In genomic region chr1:2270260-2271100, GRCh38 we compare ENCODE assay signal across 17 cellular contexts. TPM values are rescaled to one million over a fixed set of nuclear protein-coding genes. Genes with fewer than 3 reads are reported as not detected.
DNase-seq lines count a peak whose midpoint lies in the region; ATAC-seq and TF ChIP-seq lines count a peak whose summit lies in the region.
"Had no signal": no experiment of that assay in that cellular context is flagged by ENCODE, and none has a peak within 500 bp of the region (broad histone marks: within the 10 kb centered on the region; RNA-seq: fewer than 3 reads in every experiment).

No MANE protein-coding gene starts in this region.

- no peaks in the 10 kb centered on the region for H3K9me2 ChIP-seq in PC-3 (replicated peaks; ENCODE audit: low read length)

- H2BK5ac ChIP-seq in mesenchymal stem cell (ENCODE audit: low read depth, low read length, poor library complexity, severe bottlenecking) = no peak overlapping the region

- H3K27me3 Mint-ChIP-seq in endodermal cell (ENCODE audit: insufficient read depth) = no peaks in the 10 kb centered on the region
- H3K27me3 Mint-ChIP-seq: activated CD4-positive, alpha-beta T cell treated with anti-CD3 and anti-CD28 coated beads, Interleukin-2, amount 10 ng/mL, durations not matched to agents 24 days and 14 days; CD8-positive, alpha-beta memory T cell; naive B cell had no signal

- H2BK15ac ChIP-seq in mesenchymal stem cell (ENCODE audit: low read depth, poor library complexity, severe bottlenecking) = peak overlapping the region; percentile 2

- no TSS peak for BruUV-seq in PC-3 (replicated peaks; lab: Mats Ljungman, UMichigan)

- H3K27ac ChIP-seq in PC-3 (ENCODE audit: low read length) (no peak overlapping the region), endodermal cell (ENCODE audit: low read depth, low read length) (peak overlapping the region; percentile 95), mesenchymal stem cell (ENCODE audit: low read length, poor library complexity, severe bottlenecking) (no peak overlapping the region), spleen (peak overlapping the region in 5 of 8 donors; percentile 33 to 66 (median 61))

- H3K27ac Mint-ChIP-seq in endodermal cell = no peak overlapping the region
- H3K27ac Mint-ChIP-seq: activated CD4-positive, alpha-beta T cell treated with anti-CD3 and anti-CD28 coated beads, Interleukin-2, amount 10 ng/mL, durations not matched to agents 24 days and 14 days had no signal

- H3K4me2 ChIP-seq in PC-3 (ENCODE audit: low read length) (no peak overlapping the region), mesenchymal stem cell (ENCODE audit: low read length, poor library complexity, severe bottlenecking) (no peak overlapping the region)

- H3K79me1 ChIP-seq in mesenchymal stem cell (replicated peaks; ENCODE audit: low read length, poor library complexity, severe bottlenecking) = peaks cover 2% of the 10 kb centered on the region

- no peak overlapping the region for H4K8ac ChIP-seq in mesenchymal stem cell (ENCODE audit: low read length)

- H3K4me3 Mint-ChIP-seq in endodermal cell = no peak overlapping the region
- H3K4me3 Mint-ChIP-seq: activated CD4-positive, alpha-beta T cell treated with anti-CD3 and anti-CD28 coated beads, Interleukin-2, amount 10 ng/mL, durations not matched to agents 24 days and 14 days had no signal

- peaks cover 94% of the 10 kb centered on the region for H4K20me1 ChIP-seq in PC-3 (ENCODE audit: low read length)

- H3K36me3 ChIP-seq in PC-3 (ENCODE audit: low read depth, low read length) (no peaks in the 10 kb centered on the region), endodermal cell (ENCODE audit: control insufficient read depth, insufficient read depth, low read length) (no peaks in the 10 kb centered on the region), mesenchymal stem cell (ENCODE audit: control insufficient read depth in 1 of 2, insufficient read depth in 2 of 2, low read depth in 1 of 2, low read length in 2 of 2) (peaks cover 0 to 41% of the 10 kb centered on the region in 2 experiments), spleen (peaks cover 0 to 13% (median 0%) of the 10 kb centered on the region in 6 donors)
- H3K36me3 ChIP-seq: MG63 had no signal

- H3K4ac ChIP-seq in mesenchymal stem cell (ENCODE audit: low read depth in 1 of 2, low read length in 2 of 2) = peak overlapping the region in 1 of 2 experiments; percentile 2

- H3K4me1 Mint-ChIP-seq in endodermal cell = peaks cover 6% of the 10 kb centered on the region

- H3K9me3 Mint-ChIP-seq in endodermal cell = no peaks in the 10 kb centered on the region
- H3K9me3 Mint-ChIP-seq: activated CD4-positive, alpha-beta T cell treated with anti-CD3 and anti-CD28 coated beads, Interleukin-2, amount 10 ng/mL, durations not matched to agents 24 days and 14 days; naive B cell had no signal

- peak; percentile 6; the same call in 1 of the 2 replicates for ATAC-seq in PC-3
- ATAC-seq in GM19395 (IDR thresholded peaks at IDR 0.05; ENCODE audit: unreplicated experiment) = no peak
- ATAC-seq in GM21526 (IDR thresholded peaks at IDR 0.05; ENCODE audit: low FRiP score, unreplicated experiment) = no peak
- ATAC-seq in GM21528 (IDR thresholded peaks at IDR 0.05; ENCODE audit: low FRiP score, unreplicated experiment) = no peak

- 78 to 91% methylated on average over 21 to 27 of the region's 27 CpGs for WGBS in endodermal cell (ENCODE audit: insufficient coverage in 1 of 2, insufficient read length in 1 of 2), 2 experiments
- WGBS in mesenchymal stem cell = 41% methylated on average over 24 of the region's 27 CpGs
- 72 to 83% (median 81%) methylated on average over 19 to 27 of the region's 27 CpGs for WGBS in spleen, 5 donors

- DNase-seq in PC-3 (no peak), endodermal cell (no peak), mesenchymal stem cell (peak; percentile 81), spleen (no peak)
- no peak for DNase-seq in activated effector memory CD4-positive, alpha-beta T cell treated with anti-CD3 and anti-CD28 coated beads, Interleukin-2, amount 50 U/mL, for 16 hours
- DNase-seq: activated CD4-positive, alpha-beta T cell treated with anti-CD3 and anti-CD28 coated beads, Interleukin-2, amount 10 ng/mL, durations not matched to agents 24 days and 14 days; activated gamma-delta T cell; CD8-positive, alpha-beta memory T cell; dermis blood vessel endothelial cell; hypothalamus; MG63; naive B cell; stimulated activated CD4-positive, alpha-beta T cell treated with anti-CD3 and anti-CD28 coated beads, Interleukin-4, amount 100 ng/mL, for 24 hours; substantia nigra had no signal

- no peaks in the 10 kb centered on the region for H3K4me1 ChIP-seq in PC-3 (ENCODE audit: insufficient read depth, low read length)
- no peaks in the 10 kb centered on the region for H3K4me1 ChIP-seq in endodermal cell (ENCODE audit: control insufficient read depth, insufficient read depth, low read length)
- H3K4me1 ChIP-seq in mesenchymal stem cell (ENCODE audit: control insufficient read depth, insufficient read depth, low read depth, low read length) = peaks cover 76% of the 10 kb centered on the region
- peaks cover 58 to 100% (median 96%) of the 10 kb centered on the region in 6 donors for H3K4me1 ChIP-seq in spleen

- H3K79me2 ChIP-seq in PC-3 (ENCODE audit: low read length) = peaks cover 100% of the 10 kb centered on the region

- TF ChIP-seq CTCF in PC-3 (conservative IDR thresholded peaks at IDR 0.05; ENCODE audit: low read depth, low read length) = no peak
- no peak for TF ChIP-seq CTCF in endodermal cell (conservative IDR thresholded peaks at IDR 0.05)
- TF ChIP-seq CTCF in spleen (IDR thresholded peaks at IDR 0.05 in 8 of 11, conservative IDR thresholded peaks at IDR 0.05 in 3 of 11) = no peak

- peak overlapping the region; percentile 41 to 64 for H3K18ac ChIP-seq in mesenchymal stem cell (ENCODE audit: low read depth in 1 of 2, low read length in 2 of 2)

- no peak overlapping the region for H2AK5ac ChIP-seq in mesenchymal stem cell (ENCODE audit: low read length, severe bottlenecking)

- no peak overlapping the region for H3K23ac ChIP-seq in mesenchymal stem cell (ENCODE audit: low read length in 2 of 2)

- POLR2A ChIA-PET in PC-3 (lab: Charles Lee; ENCODE audit: unreplicated experiment) = no interaction called here

- no peaks in the 10 kb centered on the region for H3F3A ChIP-seq in PC-3 (ENCODE audit: low read length, unreplicated experiment)

- peak overlapping the region in 1 of 2 experiments; percentile 88 for H2BK12ac ChIP-seq in mesenchymal stem cell (ENCODE audit: low read length in 2 of 2)

- H2BK120ac ChIP-seq in mesenchymal stem cell (ENCODE audit: low read depth, low read length) = no peak overlapping the region

- no peak overlapping the region for H3K9ac ChIP-seq in PC-3 (ENCODE audit: low read length)
- no peak overlapping the region for H3K9ac ChIP-seq in endodermal cell (ENCODE audit: extremely low read depth, low read length, poor library complexity, severe bottlenecking)
- H3K9ac ChIP-seq in mesenchymal stem cell (ENCODE audit: low read length) = peak overlapping the region; percentile 29

- H4K91ac ChIP-seq in mesenchymal stem cell (ENCODE audit: low read length) = peak overlapping the region; percentile 15

- CTCF ChIA-PET in PC-3 (lab: Charles Lee) = no interaction called here

- intact Hi-C loops in PC-3 (cut with micrococcal nuclease) = no loop called here
- intact Hi-C loops in spleen (cut with DNase I; ENCODE audit: low total_unique reads) = no loop called here

- H3K9me3 ChIP-seq in PC-3 (ENCODE audit: low read length) (no peaks in the 10 kb centered on the region), endodermal cell (ENCODE audit: control insufficient read depth, low read length) (no peaks in the 10 kb centered on the region), mesenchymal stem cell (ENCODE audit: control insufficient read depth, low read length) (no peaks in the 10 kb centered on the region), spleen (no peaks in the 10 kb centered on the region)
- H3K9me3 ChIP-seq: MG63 had no signal

- H2AFZ ChIP-seq in PC-3 (ENCODE audit: low read length) (no peak overlapping the region), mesenchymal stem cell (ENCODE audit: low read depth, low read length) (no peak overlapping the region)

- H3K36me3 Mint-ChIP-seq in endodermal cell (ENCODE audit: low read depth) = peaks cover 2% of the 10 kb centered on the region
- H3K36me3 Mint-ChIP-seq: naive B cell had no signal

- no peak for TF ChIP-seq POLR2A in spleen (IDR thresholded peaks at IDR 0.05)

- no peaks in the 10 kb centered on the region for H3K27me3 ChIP-seq in PC-3 (ENCODE audit: low read length)
- no peaks in the 10 kb centered on the region for H3K27me3 ChIP-seq in endodermal cell (ENCODE audit: control insufficient read depth, insufficient read depth, low read length, poor library complexity, severe bottlenecking)
- H3K27me3 ChIP-seq in mesenchymal stem cell (ENCODE audit: control insufficient read depth in 1 of 2, insufficient read depth in 1 of 2, low read length in 2 of 2) = no peaks in the 10 kb centered on the region
- no peaks in the 10 kb centered on the region for H3K27me3 ChIP-seq in spleen (replicated peaks in 1 of 7)
- H3K27me3 ChIP-seq: MG63 had no signal

- H3K4me3 ChIP-seq in PC-3 (ENCODE audit: low read length) (no peak overlapping the region), endodermal cell (ENCODE audit: low read length) (no peak overlapping the region), mesenchymal stem cell (ENCODE audit: insufficient read depth in 1 of 2, low read depth in 1 of 2, low read length in 2 of 2) (no peak overlapping the region), spleen (no peak overlapping the region)
- H3K4me3 ChIP-seq: MG63 had no signal

- H3K14ac ChIP-seq in mesenchymal stem cell (ENCODE audit: low read length in 2 of 2) = peak overlapping the region in 1 of 2 experiments; percentile 76

RNA-seq across cellular contexts. Expression of gene SKI, which starts 42.4 kb away (rescaled TPM):
- total RNA-seq in PC-3 (2014; rRNA removed) = 28.3 and 61.7 TPM in 2 replicates
- total RNA-seq in endodermal cell = 10 to 100 TPM; 65.4 to 79.2 TPM
- polyA plus RNA-seq in endodermal cell (2013, experiment 1 of 2) = 39.9 TPM
- polyA plus RNA-seq in endodermal cell (2013, experiment 2 of 2) = 37.7 TPM
- polyA plus RNA-seq in mesenchymal stem cell (2013, experiment 1 of 2) = 43.3 TPM
- 44.2 TPM for polyA plus RNA-seq in mesenchymal stem cell (2013, experiment 2 of 2)
- total RNA-seq in spleen = 10 to 100 TPM; 47.4 to 100.0 (median 64.0) TPM
- polyA plus RNA-seq in spleen = 10 to 100 TPM in 1 of 3 donors, 1 to 10 TPM in 2; 4.4 to 16.8 (median 6.5) TPM

Comparison
In these comparisons a context has a peak if more than half of its experiments do, and no peak if none do; other contexts are left out.
1. H3K27ac ChIP-seq: peak in endodermal cell (single experiment) and spleen (5 of 8); none in PC-3 (single experiment) and mesenchymal stem cell (single experiment).